Comparison of ENCODE assay signal across 19 cellular contexts in genomic region chr16:23114131-23114904, GRCh38. TPM values are rescaled to one million over a fixed set of nuclear protein-coding genes. Genes with fewer than 3 reads are reported as not detected.
DNase-seq lines count a peak whose midpoint lies in the region; ATAC-seq, FAIRE-seq and TF ChIP-seq lines count a peak whose summit lies in the region.
"Had no signal": no experiment of that assay in that cellular context is flagged by ENCODE, and none has a peak within 500 bp of the region (broad histone marks: within the 10 kb centered on the region; RNA-seq: fewer than 3 reads in every experiment).

No MANE protein-coding gene starts in this region.

- FAIRE-seq in urothelium cell line (lab: Jason Lieb, UNC): no peak
- FAIRE-seq: G401.6, islet of Langerhans had no signal

- WGBS in gastroesophageal sphincter (ENCODE audit: low coverage in 1 of 2), 2 donors: 67 to 75% methylated on average over 5 to 7 of the region's 7 CpGs

- DNase-seq in DMS153 (lab: John Stamatoyannopoulos, UW) (peak; percentile 52), NCI-H1105 (lab: John Stamatoyannopoulos, UW) (peak; percentile 65), NCI-H748 treated with DMSO at 0.1 percent for 48 hours (lab: John Stamatoyannopoulos, UW) (peak; percentile 65), urothelium cell line (ENCODE audit: low spot score) (no peak), RKO (ENCODE audit: low spot score) (no peak)
- DNase-seq: activated CD4-positive, CD25-positive, alpha-beta regulatory T cell treated with anti-CD3 and anti-CD28 coated beads, Interleukin-2, amount 50 U/mL, for 72 hours; central memory CD4-positive, alpha-beta T cell; effector CD4-positive, alpha-beta T cell; KG1; NCI-H82; Peyer's patch; stimulated activated CD4-positive, alpha-beta T cell treated with anti-CD3 and anti-CD28 coated beads, Interleukin-4, amount 100 ng/mL, for 1 hour had no signal

- no peak for TF ChIP-seq POLR2A in gastroesophageal sphincter (IDR thresholded peaks at IDR 0.05)

- H3K27ac ChIP-seq in gastroesophageal sphincter: peak overlapping the region in 3 of 4 donors; percentile 8 to 22 (median 8)
- H3K27ac ChIP-seq: Peyer's patch had no signal

- H3K9me3 ChIP-seq in gastroesophageal sphincter: no peaks in the 10 kb centered on the region
- H3K9me3 ChIP-seq: Peyer's patch had no signal

- no peaks in the 10 kb centered on the region for H3K36me3 ChIP-seq in gastroesophageal sphincter
- H3K36me3 ChIP-seq: Peyer's patch had no signal

- no peaks in the 10 kb centered on the region for H3K27me3 ChIP-seq in gastroesophageal sphincter
- H3K27me3 ChIP-seq: Peyer's patch had no signal

- ATAC-seq in gastroesophageal sphincter (no peak), GM18907 (IDR thresholded peaks at IDR 0.05; ENCODE audit: unreplicated experiment) (no peak), HG03571 (IDR thresholded peaks at IDR 0.05; ENCODE audit: unreplicated experiment) (no peak)
- ATAC-seq: natural killer cell treated with Interleukin-12 subunit alpha and Interleukin-12 subunit beta and Interleukin-15 and Interleukin-18, amount 100 ng/mL, for 72 hours; SK-N-SH treated with all-trans-retinoic acid at 6 μM for 48 hours had no signal

- no peak for TF ChIP-seq EP300 in gastroesophageal sphincter (IDR thresholded peaks at IDR 0.05)

- peaks cover 4 to 64% (median 7%) of the 10 kb centered on the region in 3 donors for H3K4me1 ChIP-seq in gastroesophageal sphincter

- no peak for TF ChIP-seq CTCF in gastroesophageal sphincter (IDR thresholded peaks at IDR 0.05)

- no peak overlapping the region for H3K4me3 ChIP-seq in gastroesophageal sphincter
- H3K4me3 ChIP-seq: Peyer's patch had no signal

RNA-seq across cellular contexts. Expression of gene USP31, which starts 34.9 kb away (rescaled TPM):
- total RNA-seq in gastroesophageal sphincter: 10 to 100 TPM; 11.2 to 37.7 (median 26.6) TPM

Comparison
In these comparisons a context has a peak if more than half of its experiments do, and no peak if none do; other contexts are left out.
1. DNase-seq: peak in DMS153 (single experiment), NCI-H1105 (single experiment) and NCI-H748 treated with DMSO at 0.1 percent for 48 hours (single experiment); none in urothelium cell line (single experiment) and RKO (single experiment).